ENCODE assay signal across 1 cellular context in genomic region chr19:34241513-34242337, GRCh38.
TF ChIP-seq lines count a peak whose summit lies in the region.

No MANE protein-coding gene starts in this region.

TF ChIP-seq in GM23338, 12 proteins besides CTCF, POLR2A, EP300 and RAD21 (continued from another document):
- TF ChIP-seq ZNF462 (CRISPR knock-in tag; IDR thresholded peaks at IDR 0.05), result no peak
